13 cellular contexts compared by ENCODE assay signal in genomic region chr13:107835339-107836018, GRCh38.
DNase-seq lines count a peak whose midpoint lies in the region; ATAC-seq, FAIRE-seq and TF ChIP-seq lines count a peak whose summit lies in the region.
"Had no signal": no experiment of that assay in that cellular context is flagged by ENCODE, and none has a peak within 500 bp of the region (broad histone marks: within the 10 kb centered on the region; RNA-seq: fewer than 3 reads in every experiment).

No MANE protein-coding gene starts in this region.

- no peak for TF ChIP-seq RAD21 in HepG2 (CRISPR knock-in tag; IDR thresholded peaks at IDR 0.05)

- H3K9ac ChIP-seq in OCI-LY3 (ENCODE audit: low read length) (no peak overlapping the region), HepG2 (ENCODE audit: insufficient read depth, low read depth, low read length) (no peak overlapping the region)

- H3K9me3 Mint-ChIP-seq in CD4-positive, alpha-beta T cell, result no peaks in the 10 kb centered on the region

- ATAC-seq in HepG2, result no peak
- ATAC-seq in CD4-positive, alpha-beta T cell (ENCODE audit: poor library complexity), result no peak
- no peak for ATAC-seq in GM19351 (IDR thresholded peaks at IDR 0.05; ENCODE audit: unreplicated experiment)

- no peaks in the 10 kb centered on the region for H3K27me3 Mint-ChIP-seq in CD4-positive, alpha-beta T cell
- H3K27me3 Mint-ChIP-seq: CD4-positive, CD25-positive, alpha-beta regulatory T cell had no signal

- H3K4me1 Mint-ChIP-seq in CD4-positive, alpha-beta T cell (ENCODE audit: low read depth), result no peaks in the 10 kb centered on the region
- H3K4me1 Mint-ChIP-seq: CD4-positive, CD25-positive, alpha-beta regulatory T cell had no signal

- no peak for TF ChIP-seq EP300 in HepG2 (IDR thresholded peaks at IDR 0.05; ENCODE audit: low read depth in 2 of 2, low read length in 2 of 2)
- TF ChIP-seq EP300 in HepG2 (CRISPR knock-in tag; IDR thresholded peaks at IDR 0.05; ENCODE audit: borderline replicate concordance), result no peak

- FAIRE-seq in HepG2 (lab: Jason Lieb, UNC), result no peak
- no peak for FAIRE-seq in GM19239 (lab: Jason Lieb, UNC)
- FAIRE-seq: TTC549 had no signal

- TF ChIP-seq POLR2A in HepG2 (IDR thresholded peaks at IDR 0.05; ENCODE audit: insufficient read depth in 1 of 2, low read depth in 2 of 2, low read length in 2 of 2), result no peak

- no peak overlapping the region for H2AFZ ChIP-seq in OCI-LY3 (ENCODE audit: low read depth, low read length)
- no peak overlapping the region for H2AFZ ChIP-seq in HepG2 (ENCODE audit: low read length)

- H3K4me2 ChIP-seq in OCI-LY3 (ENCODE audit: low read length) (peak overlapping the region; percentile 34), HepG2 (ENCODE audit: low read depth, low read length) (no peak overlapping the region)

- no peak overlapping the region for H3K27ac Mint-ChIP-seq in CD4-positive, alpha-beta T cell
- H3K27ac Mint-ChIP-seq: CD4-positive, CD25-positive, alpha-beta regulatory T cell had no signal

- no peak for TF ChIP-seq CTCF in OCI-LY3 (IDR thresholded peaks at IDR 0.05; ENCODE audit: low read depth, low read length)
- no peak for TF ChIP-seq CTCF in fibroblast of pulmonary artery (IDR thresholded peaks at IDR 0.05; ENCODE audit: low read length, missing control alignments)
- no peak for TF ChIP-seq CTCF in HepG2 (CRISPR knock-in tag; IDR thresholded peaks at IDR 0.05)
- no peak for TF ChIP-seq CTCF in CD4-positive, alpha-beta T cell (IDR thresholded peaks at IDR 0.05)

- CTCF ChIA-PET in HepG2 (lab: Yijun Ruan, JAX; ENCODE audit: low intra/inter-chr PET ratio, low total read pairs), result no interaction called here
- CTCF ChIA-PET in CD4-positive, alpha-beta T cell (lab: Charles Lee), result no interaction called here

- in situ Hi-C loops in HepG2 (cut with HindIII; ENCODE audit: extremely low pct_ligation_motif_present, low pct_unique_long_range_greater_than_20kb), result no loop called here

- WGBS in HepG2 (ENCODE audit: low lambda C conversion rate), result 15% methylated on average over 4 of the region's 4 CpGs

- H3K4me3 Mint-ChIP-seq in CD4-positive, alpha-beta T cell, result no peak overlapping the region
- H3K4me3 Mint-ChIP-seq: CD4-positive, CD25-positive, alpha-beta regulatory T cell had no signal

- POLR2A ChIA-PET in HepG2 (lab: Yijun Ruan, JAX), result no interaction called here
- POLR2A ChIA-PET in CD4-positive, alpha-beta T cell (lab: Charles Lee), result no interaction called here

- no peaks in the 10 kb centered on the region for H3K36me3 ChIP-seq in OCI-LY3 (replicated peaks; ENCODE audit: low read depth, low read length)
- no peaks in the 10 kb centered on the region for H3K36me3 ChIP-seq in HepG2 (replicated peaks in 1 of 2; ENCODE audit: control insufficient read depth in 1 of 2, insufficient read depth in 2 of 2, low read length in 2 of 2)
- H3K36me3 ChIP-seq: uterus had no signal

- peak; percentile 8 to 22 for DNase-seq in AML-193 (lab: John Stamatoyannopoulos, UW)
- peak; percentile 91 for DNase-seq in HCEC 1CT
- DNase-seq in fibroblast of pulmonary artery (ENCODE audit: low read depth), result peak; percentile 52
- no peak for DNase-seq in HepG2 (ENCODE audit: low spot score)
- no peak for DNase-seq in GM19239 (ENCODE audit: insufficient read length, low spot score)
- no peak for DNase-seq in CD4-positive, alpha-beta T cell
- DNase-seq: CD4-positive, CD25-positive, alpha-beta regulatory T cell; NCI-H524; stimulated activated CD4-positive, alpha-beta T cell treated with anti-CD3 and anti-CD28 coated beads, Interleukin-4, amount 100 ng/mL, for 4 hours; uterus had no signal

- H3K4me3 ChIP-seq in OCI-LY3 (ENCODE audit: low read length) (no peak overlapping the region), fibroblast of pulmonary artery (replicated peaks; ENCODE audit: low read depth, low read length) (no peak overlapping the region), HepG2 (replicated peaks in 1 of 3; ENCODE audit: insufficient read depth in 1 of 3, low read depth in 2 of 3, low read length in 3 of 3) (no peak overlapping the region)
- H3K4me3 ChIP-seq: uterus had no signal

- no peak overlapping the region; the same call in 1 of the 2 replicates for H3K27ac ChIP-seq in OCI-LY3 (ENCODE audit: low read length)
- H3K27ac ChIP-seq in HepG2 (ENCODE audit: extremely low read length, insufficient read depth, low read length), result no peak overlapping the region
- H3K27ac ChIP-seq in CD4-positive, alpha-beta T cell (ENCODE audit: low read depth, low read length), result no peak overlapping the region
- H3K27ac ChIP-seq: uterus had no signal

- intact Hi-C loops in HepG2 (cut with micrococcal nuclease; ENCODE audit: unreplicated experiment), result no loop called here
- intact Hi-C loops in CD4-positive, alpha-beta T cell (cut with DNase I, micrococcal nuclease), result no loop called here

- peaks cover 5% of the 10 kb centered on the region for H3K9me3 ChIP-seq in OCI-LY3 (ENCODE audit: insufficient read depth, low read length)
- H3K9me3 ChIP-seq in HepG2 (ENCODE audit: low read length), result no peaks in the 10 kb centered on the region
- H3K9me3 ChIP-seq in CD4-positive, alpha-beta T cell (ENCODE audit: control insufficient read depth, low read length), result no peaks in the 10 kb centered on the region
- H3K9me3 ChIP-seq: uterus had no signal

- no TSS peak for BruUV-seq in HepG2 (replicated peaks; lab: Mats Ljungman, UMichigan)

- H3K79me2 ChIP-seq in OCI-LY3 (ENCODE audit: low read length) (no peaks in the 10 kb centered on the region), HepG2 (ENCODE audit: insufficient read depth, low read length) (no peaks in the 10 kb centered on the region)

- H3K27me3 ChIP-seq in OCI-LY3 (ENCODE audit: low read depth, low read length), result no peaks in the 10 kb centered on the region
- H3K27me3 ChIP-seq in HepG2 (ENCODE audit: control insufficient read depth in 1 of 2, insufficient read depth in 2 of 2, low read length in 2 of 2), result no peaks in the 10 kb centered on the region
- no peaks in the 10 kb centered on the region for H3K27me3 ChIP-seq in CD4-positive, alpha-beta T cell (ENCODE audit: control insufficient read depth, insufficient read depth, low read length)

- H4K20me1 ChIP-seq in OCI-LY3 (ENCODE audit: insufficient read depth, low read length) (no peaks in the 10 kb centered on the region), HepG2 (ENCODE audit: insufficient read depth, low read length) (no peaks in the 10 kb centered on the region)

- H3K36me3 Mint-ChIP-seq in CD4-positive, alpha-beta T cell (ENCODE audit: low read depth), result no peaks in the 10 kb centered on the region
- H3K36me3 Mint-ChIP-seq: CD4-positive, CD25-positive, alpha-beta regulatory T cell had no signal

- H3K4me1 ChIP-seq in OCI-LY3 (ENCODE audit: low read length) (peaks cover 18% of the 10 kb centered on the region), HepG2 (ENCODE audit: insufficient read depth, low read length) (no peaks in the 10 kb centered on the region)
- H3K4me1 ChIP-seq: uterus had no signal

TF ChIP-seq in HepG2, 621 proteins besides CTCF, POLR2A, EP300 and RAD21:
- TF ChIP-seq PCBP1 (IDR thresholded peaks at IDR 0.05; ENCODE audit: borderline replicate concordance, low read depth, low read length) (no peak), MYC (CRISPR knock-in tag; IDR thresholded peaks at IDR 0.05; ENCODE audit: borderline replicate concordance) (no peak), RFX5 (IDR thresholded peaks at IDR 0.05; ENCODE audit: low read depth, low read length) (no peak), ZNF18 (CRISPR knock-in tag; IDR thresholded peaks at IDR 0.05; ENCODE audit: insufficient replicate concordance) (no peak), ZNF709 (CRISPR knock-in tag; IDR thresholded peaks at IDR 0.05) (no peak), TOPORS (CRISPR knock-in tag; IDR thresholded peaks at IDR 0.05) (no peak), ZNF672 (CRISPR knock-in tag; IDR thresholded peaks at IDR 0.05) (no peak)

Comparison
In these comparisons a context has a peak if more than half of its experiments do, and no peak if none do; other contexts are left out.
1. DNase-seq: peak in AML-193 (2 of 2), HCEC 1CT (single experiment) and fibroblast of pulmonary artery (single experiment); none in HepG2 (single experiment), GM19239 (single experiment) and CD4-positive, alpha-beta T cell (0 of 10).